ENCODE assay signal across 25 cellular contexts in the genomic region with DNA sequence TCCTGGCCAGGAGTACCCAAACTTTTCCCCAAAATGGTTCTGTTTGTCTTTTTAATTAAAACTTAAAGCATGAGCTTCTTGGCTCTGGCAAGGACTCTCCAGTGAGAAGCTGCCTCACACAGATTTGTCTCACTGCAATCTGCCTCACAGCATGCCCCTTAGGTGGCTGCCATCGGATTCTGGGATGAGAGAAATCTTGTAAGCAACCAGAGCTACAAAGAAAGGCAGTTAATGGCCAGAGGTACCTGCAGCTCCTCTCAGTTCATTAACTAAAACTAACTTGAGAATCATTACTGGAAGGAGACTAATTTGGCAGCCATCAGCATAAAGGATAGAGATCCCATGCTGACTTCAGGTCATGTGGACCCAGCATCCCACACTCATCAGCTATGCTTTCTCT.
"Had no signal": no experiment of that assay in that cellular context is flagged by ENCODE, and none has a peak within 500 bp of the region (broad histone marks: within the 10 kb centered on the region; RNA-seq: fewer than 3 reads in every experiment).

No MANE protein-coding gene starts in this region.

- H2AFZ ChIP-seq: hepatocyte, parathyroid adenoma had no signal

- H3K9me3 ChIP-seq: mucosa of descending colon, neutrophil, right lobe of liver, tibial nerve, uterus had no signal

- H3K27me3 Mint-ChIP-seq: naive thymus-derived CD4-positive, alpha-beta T cell; progenitor cell of endocrine pancreas; stimulated activated memory B cell treated with anti-CD40 and anti-IgM and Interleukin-4, amounts not matched to agents 10 μg/mL and 1 μg/mL and 100 μg/mL, for 72 hours; stimulated activated naive CD8-positive, alpha-beta T cell treated with anti-CD3 and anti-CD28 coated beads, Interleukin-15, amount 100 ng/mL, for 72 hours; type B pancreatic cell had no signal

- H3K27ac ChIP-seq: hepatocyte, left ventricle myocardium inferior, neutrophil, parathyroid adenoma, right atrium auricular region, right lobe of liver, tibial nerve, uterus had no signal

- DNase-seq: islet precursor cell; left ventricle myocardium inferior; midbrain; mucosa of descending colon; naive thymus-derived CD4-positive, alpha-beta T cell; occipital lobe; right lobe of liver; stimulated activated CD4-positive, alpha-beta T cell treated with anti-CD3 and anti-CD28 coated beads, Interleukin-1b, Interleukin-23, amount 100 ng/mL, for 48 hours; stimulated activated CD4-positive, alpha-beta T cell treated with anti-CD3 and anti-CD28 coated beads, Interleukin-2, amount 100 ng/mL, for 48 hours; stimulated activated CD4-positive, alpha-beta T cell treated with anti-CD3 and anti-CD28 coated beads, Interleukin-4, amount 100 ng/mL, for 4 hours; stimulated activated CD8-positive, alpha-beta memory T cell treated with anti-CD3 and anti-CD28 coated beads, Interleukin-4, amount 100 ng/mL, for 48 hours; stimulated activated naive CD4-positive, alpha-beta T cell treated with Interleukin-2 at 50 U/mL for 16 hours; stimulated activated naive CD8-positive, alpha-beta T cell treated with anti-CD3 and anti-CD28 coated beads, Interleukin-15, amount 100 ng/mL, for 72 hours; uterus had no signal

- H3K36me3 ChIP-seq: left ventricle myocardium inferior, neutrophil, right atrium auricular region, right lobe of liver, tibial nerve, uterus had no signal

- H3K4me1 Mint-ChIP-seq: stimulated activated memory B cell treated with anti-CD40 and anti-IgM and Interleukin-4, amounts not matched to agents 10 μg/mL and 1 μg/mL and 100 μg/mL, for 72 hours; stimulated activated naive CD8-positive, alpha-beta T cell treated with anti-CD3 and anti-CD28 coated beads, Interleukin-15, amount 100 ng/mL, for 72 hours had no signal

- H3K27me3 ChIP-seq: hepatocyte, neutrophil, right atrium auricular region, right lobe of liver, tibial nerve, uterus had no signal

- H3K9ac ChIP-seq: parathyroid adenoma had no signal

- H3K4me2 ChIP-seq: hepatocyte, smooth muscle cell had no signal

- H3K4me3 Mint-ChIP-seq: naive thymus-derived CD4-positive, alpha-beta T cell; natural killer cell treated with Interleukin-12 subunit alpha and Interleukin-12 subunit beta and Interleukin-15 and Interleukin-18, amount 100 ng/mL, for 72 hours; stimulated activated memory B cell treated with anti-CD40 and anti-IgM and Interleukin-4, amounts not matched to agents 10 μg/mL and 1 μg/mL and 100 μg/mL, for 72 hours; stimulated activated naive CD8-positive, alpha-beta T cell treated with anti-CD3 and anti-CD28 coated beads, Interleukin-15, amount 100 ng/mL, for 72 hours; type B pancreatic cell had no signal

- H3K79me2 ChIP-seq: hepatocyte, parathyroid adenoma had no signal

- H3K27ac Mint-ChIP-seq: naive thymus-derived CD4-positive, alpha-beta T cell; natural killer cell treated with Interleukin-12 subunit alpha and Interleukin-12 subunit beta and Interleukin-15 and Interleukin-18, amount 100 ng/mL, for 72 hours; progenitor cell of endocrine pancreas; stimulated activated memory B cell treated with anti-CD40 and anti-IgM and Interleukin-4, amounts not matched to agents 10 μg/mL and 1 μg/mL and 100 μg/mL, for 72 hours; stimulated activated naive CD8-positive, alpha-beta T cell treated with anti-CD3 and anti-CD28 coated beads, Interleukin-15, amount 100 ng/mL, for 72 hours; type B pancreatic cell had no signal

- H3K36me3 Mint-ChIP-seq: type B pancreatic cell had no signal

- H3K4me3 ChIP-seq: hepatocyte, left ventricle myocardium inferior, lung, mucosa of descending colon, right atrium auricular region, right lobe of liver, smooth muscle cell, tibial nerve, uterus had no signal

- H3K4me1 ChIP-seq: left ventricle myocardium inferior, parathyroid adenoma, right atrium auricular region, right lobe of liver, tibial nerve, uterus had no signal

- ATAC-seq: mucosa of descending colon; naive thymus-derived CD4-positive, alpha-beta T cell; natural killer cell treated with Interleukin-12 subunit alpha and Interleukin-12 subunit beta and Interleukin-15 and Interleukin-18, amount 100 ng/mL, for 72 hours; right lobe of liver; stimulated activated memory B cell treated with anti-CD40 and anti-IgM and Interleukin-4, amounts not matched to agents 10 μg/mL and 1 μg/mL and 100 μg/mL, for 72 hours; stimulated activated naive CD8-positive, alpha-beta T cell treated with anti-CD3 and anti-CD28 coated beads, Interleukin-15, amount 100 ng/mL, for 72 hours had no signal

- H3K9me3 Mint-ChIP-seq: natural killer cell treated with Interleukin-12 subunit alpha and Interleukin-12 subunit beta and Interleukin-15 and Interleukin-18, amount 100 ng/mL, for 72 hours; type B pancreatic cell had no signal
